Comparison of ENCODE assay signal across 1 cellular context in genomic region chr12:12010277-12011031, GRCh38.
TF ChIP-seq lines count a peak whose summit lies in the region.

No MANE protein-coding gene starts in this region.

TF ChIP-seq in GM12878, 131 proteins besides CTCF, POLR2A, EP300 and RAD21 (continued from another document and continues in another):
- TF ChIP-seq PKNOX1 (IDR thresholded peaks at IDR 0.05) (peak; percentile 71), MYC (IDR thresholded peaks at IDR 0.05; ENCODE audit: insufficient read depth, insufficient read length, insufficient replicate concordance, low read length, severe bottlenecking) (peak; percentile 92), YBX1 (IDR thresholded peaks at IDR 0.05) (no peak), HDAC2 (IDR thresholded peaks at IDR 0.05) (no peak), SPI1 (IDR thresholded peaks at IDR 0.05; ENCODE audit: borderline replicate concordance, insufficient read depth, low read depth, low read length) (peak; percentile 74; the same call in 1 of the 2 replicates), ZNF207 (IDR thresholded peaks at IDR 0.05; ENCODE audit: borderline replicate concordance) (no peak), JUND (IDR thresholded peaks at IDR 0.05; ENCODE audit: low read depth, low read length) (no peak), CEBPB (IDR thresholded peaks at IDR 0.05; ENCODE audit: borderline replicate concordance in 1 of 2, low read depth in 2 of 2, low read length in 2 of 2) (peak in 1 of 2 experiments; percentile 67; a peak in 1 of 4 replicates), SMC3 (IDR thresholded peaks at IDR 0.05; ENCODE audit: borderline replicate concordance, low read length) (0 out of 2 replicates have a peak, but pooled peaks have one; percentile 23), SUZ12 (IDR thresholded peaks at IDR 0.05; ENCODE audit: unreplicated experiment) (no peak), EED (IDR thresholded peaks at IDR 0.05; ENCODE audit: low read depth) (peak; percentile 100), ATF7 (IDR thresholded peaks at IDR 0.05; ENCODE audit: low read depth) (peak; percentile 84), CREM (IDR thresholded peaks at IDR 0.05; ENCODE audit: low read depth) (peak; percentile 82; the same call in 1 of the 2 replicates), SMAD5 (IDR thresholded peaks at IDR 0.05; ENCODE audit: low read depth) (no peak), BCL11A (IDR thresholded peaks at IDR 0.05; ENCODE audit: low read depth, low read length) (peak; percentile 99), MLLT1 (IDR thresholded peaks at IDR 0.05) (peak; percentile 95), PAX8 (IDR thresholded peaks at IDR 0.05) (no peak), PAX5 (IDR thresholded peaks at IDR 0.05; ENCODE audit: borderline replicate concordance, low read depth, low read length) (peak; percentile 96), RCOR1 (conservative IDR thresholded peaks at IDR 0.05; ENCODE audit: low read depth, low read length) (0 out of 2 replicates have a peak, but pooled peaks have one; percentile 64), ZNF24 (IDR thresholded peaks at IDR 0.05) (no peak), KLF5 (IDR thresholded peaks at IDR 0.05; ENCODE audit: partially characterized antibody) (no peak), EGR1 (IDR thresholded peaks at IDR 0.05; ENCODE audit: borderline replicate concordance in 1 of 2, low read depth in 2 of 2, low read length in 2 of 2) (peak in 1 of 2 experiments; percentile 42; a peak in 1 of 3 replicates), SRF (IDR thresholded peaks at IDR 0.05; ENCODE audit: low read depth in 2 of 2, low read length in 2 of 2) (no peak; a peak in 1 of 4 replicates), CHD2 (IDR thresholded peaks at IDR 0.05; ENCODE audit: borderline replicate concordance, low read depth, low read length) (peak; percentile 61; the same call in 1 of the 2 replicates), YY1 (IDR thresholded peaks at IDR 0.05; ENCODE audit: low read depth, low read length) (peak; percentile 62; the same call in 1 of the 2 replicates), ESRRA (IDR thresholded peaks at IDR 0.05; ENCODE audit: low read length) (no peak), BRCA1 (IDR thresholded peaks at IDR 0.05; ENCODE audit: low read depth, low read length) (no peak), RB1 (IDR thresholded peaks at IDR 0.05; ENCODE audit: borderline replicate concordance) (no peak), HDGF (IDR thresholded peaks at IDR 0.05) (no peak), IKZF2 (IDR thresholded peaks at IDR 0.05) (peak; percentile 100), TCF12 (IDR thresholded peaks at IDR 0.05; ENCODE audit: low read depth, low read length) (peak; percentile 93), ZBTB4 (CRISPR knock-in tag; IDR thresholded peaks at IDR 0.05) (no peak), E2F4 (IDR thresholded peaks at IDR 0.05; ENCODE audit: low read depth, low read length) (no peak), RBBP5 (conservative IDR thresholded peaks at IDR 0.05) (no peak), WRNIP1 (IDR thresholded peaks at IDR 0.05; ENCODE audit: borderline replicate concordance, low read depth, low read length) (no peak), RELA (IDR thresholded peaks at IDR 0.05; ENCODE audit: borderline replicate concordance, partially characterized antibody) (no peak)
- TF ChIP-seq, protein P1, sequence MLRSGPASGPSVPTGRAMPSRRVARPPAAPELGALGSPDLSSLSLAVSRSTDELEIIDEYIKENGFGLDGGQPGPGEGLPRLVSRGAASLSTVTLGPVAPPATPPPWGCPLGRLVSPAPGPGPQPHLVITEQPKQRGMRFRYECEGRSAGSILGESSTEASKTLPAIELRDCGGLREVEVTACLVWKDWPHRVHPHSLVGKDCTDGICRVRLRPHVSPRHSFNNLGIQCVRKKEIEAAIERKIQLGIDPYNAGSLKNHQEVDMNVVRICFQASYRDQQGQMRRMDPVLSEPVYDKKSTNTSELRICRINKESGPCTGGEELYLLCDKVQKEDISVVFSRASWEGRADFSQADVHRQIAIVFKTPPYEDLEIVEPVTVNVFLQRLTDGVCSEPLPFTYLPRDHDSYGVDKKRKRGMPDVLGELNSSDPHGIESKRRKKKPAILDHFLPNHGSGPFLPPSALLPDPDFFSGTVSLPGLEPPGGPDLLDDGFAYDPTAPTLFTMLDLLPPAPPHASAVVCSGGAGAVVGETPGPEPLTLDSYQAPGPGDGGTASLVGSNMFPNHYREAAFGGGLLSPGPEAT (IDR thresholded peaks at IDR 0.05; ENCODE audit: low read depth) = peak; percentile 93; the same call in 1 of the 2 replicates
- TF ChIP-seq, protein P2, sequence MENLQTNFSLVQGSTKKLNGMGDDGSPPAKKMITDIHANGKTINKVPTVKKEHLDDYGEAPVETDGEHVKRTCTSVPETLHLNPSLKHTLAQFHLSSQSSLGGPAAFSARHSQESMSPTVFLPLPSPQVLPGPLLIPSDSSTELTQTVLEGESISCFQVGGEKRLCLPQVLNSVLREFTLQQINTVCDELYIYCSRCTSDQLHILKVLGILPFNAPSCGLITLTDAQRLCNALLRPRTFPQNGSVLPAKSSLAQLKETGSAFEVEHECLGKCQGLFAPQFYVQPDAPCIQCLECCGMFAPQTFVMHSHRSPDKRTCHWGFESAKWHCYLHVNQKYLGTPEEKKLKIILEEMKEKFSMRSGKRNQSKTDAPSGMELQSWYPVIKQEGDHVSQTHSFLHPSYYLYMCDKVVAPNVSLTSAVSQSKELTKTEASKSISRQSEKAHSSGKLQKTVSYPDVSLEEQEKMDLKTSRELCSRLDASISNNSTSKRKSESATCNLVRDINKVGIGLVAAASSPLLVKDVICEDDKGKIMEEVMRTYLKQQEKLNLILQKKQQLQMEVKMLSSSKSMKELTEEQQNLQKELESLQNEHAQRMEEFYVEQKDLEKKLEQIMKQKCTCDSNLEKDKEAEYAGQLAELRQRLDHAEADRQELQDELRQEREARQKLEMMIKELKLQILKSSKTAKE (IDR thresholded peaks at IDR 0.05; ENCODE audit: low read depth, poor library complexity, severe bottlenecking) = peak; percentile 94
- TF ChIP-seq, protein P3, sequence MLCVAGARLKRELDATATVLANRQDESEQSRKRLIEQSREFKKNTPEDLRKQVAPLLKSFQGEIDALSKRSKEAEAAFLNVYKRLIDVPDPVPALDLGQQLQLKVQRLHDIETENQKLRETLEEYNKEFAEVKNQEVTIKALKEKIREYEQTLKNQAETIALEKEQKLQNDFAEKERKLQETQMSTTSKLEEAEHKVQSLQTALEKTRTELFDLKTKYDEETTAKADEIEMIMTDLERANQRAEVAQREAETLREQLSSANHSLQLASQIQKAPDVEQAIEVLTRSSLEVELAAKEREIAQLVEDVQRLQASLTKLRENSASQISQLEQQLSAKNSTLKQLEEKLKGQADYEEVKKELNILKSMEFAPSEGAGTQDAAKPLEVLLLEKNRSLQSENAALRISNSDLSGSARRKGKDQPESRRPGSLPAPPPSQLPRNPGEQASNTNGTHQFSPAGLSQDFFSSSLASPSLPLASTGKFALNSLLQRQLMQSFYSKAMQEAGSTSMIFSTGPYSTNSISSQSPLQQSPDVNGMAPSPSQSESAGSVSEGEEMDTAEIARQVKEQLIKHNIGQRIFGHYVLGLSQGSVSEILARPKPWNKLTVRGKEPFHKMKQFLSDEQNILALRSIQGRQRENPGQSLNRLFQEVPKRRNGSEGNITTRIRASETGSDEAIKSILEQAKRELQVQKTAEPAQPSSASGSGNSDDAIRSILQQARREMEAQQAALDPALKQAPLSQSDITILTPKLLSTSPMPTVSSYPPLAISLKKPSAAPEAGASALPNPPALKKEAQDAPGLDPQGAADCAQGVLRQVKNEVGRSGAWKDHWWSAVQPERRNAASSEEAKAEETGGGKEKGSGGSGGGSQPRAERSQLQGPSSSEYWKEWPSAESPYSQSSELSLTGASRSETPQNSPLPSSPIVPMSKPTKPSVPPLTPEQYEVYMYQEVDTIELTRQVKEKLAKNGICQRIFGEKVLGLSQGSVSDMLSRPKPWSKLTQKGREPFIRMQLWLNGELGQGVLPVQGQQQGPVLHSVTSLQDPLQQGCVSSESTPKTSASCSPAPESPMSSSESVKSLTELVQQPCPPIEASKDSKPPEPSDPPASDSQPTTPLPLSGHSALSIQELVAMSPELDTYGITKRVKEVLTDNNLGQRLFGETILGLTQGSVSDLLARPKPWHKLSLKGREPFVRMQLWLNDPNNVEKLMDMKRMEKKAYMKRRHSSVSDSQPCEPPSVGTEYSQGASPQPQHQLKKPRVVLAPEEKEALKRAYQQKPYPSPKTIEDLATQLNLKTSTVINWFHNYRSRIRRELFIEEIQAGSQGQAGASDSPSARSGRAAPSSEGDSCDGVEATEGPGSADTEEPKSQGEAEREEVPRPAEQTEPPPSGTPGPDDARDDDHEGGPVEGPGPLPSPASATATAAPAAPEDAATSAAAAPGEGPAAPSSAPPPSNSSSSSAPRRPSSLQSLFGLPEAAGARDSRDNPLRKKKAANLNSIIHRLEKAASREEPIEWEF (IDR thresholded peaks at IDR 0.05; ENCODE audit: insufficient replicate concordance, low read depth, low read length) = no peak
- TF ChIP-seq, protein P4, sequence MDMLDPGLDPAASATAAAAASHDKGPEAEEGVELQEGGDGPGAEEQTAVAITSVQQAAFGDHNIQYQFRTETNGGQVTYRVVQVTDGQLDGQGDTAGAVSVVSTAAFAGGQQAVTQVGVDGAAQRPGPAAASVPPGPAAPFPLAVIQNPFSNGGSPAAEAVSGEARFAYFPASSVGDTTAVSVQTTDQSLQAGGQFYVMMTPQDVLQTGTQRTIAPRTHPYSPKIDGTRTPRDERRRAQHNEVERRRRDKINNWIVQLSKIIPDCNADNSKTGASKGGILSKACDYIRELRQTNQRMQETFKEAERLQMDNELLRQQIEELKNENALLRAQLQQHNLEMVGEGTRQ (IDR thresholded peaks at IDR 0.05; ENCODE audit: borderline replicate concordance, low read depth, low read length) = peak; percentile 70
